Comparison of ENCODE assay signal across 8 cellular contexts in genomic region chr1:86913896-86914634, GRCh38.
DNase-seq lines count a peak whose midpoint lies in the region; ATAC-seq, FAIRE-seq and TF ChIP-seq lines count a peak whose summit lies in the region.

Gene SELENOF (minus strand): TSS chr1:86914126. CDS start chr1:86914111, 15 bp downstream.

- peak within 1 kb of the TSS; percentile 97 for H2AFZ ChIP-seq in MM.1S (ENCODE audit: low read length)

- H4K20me1 ChIP-seq in MM.1S (ENCODE audit: insufficient read depth, low read length), result no peaks in the 10 kb centered on the region

- no peaks in the 10 kb centered on the region for H3K9me3 ChIP-seq in MM.1S (replicated peaks; ENCODE audit: insufficient read depth, low read length)

- FAIRE-seq in G401.6 (lab: Jason Lieb, UNC), result peak; percentile 99

- DNase-seq in HCEC 1CT, result peak; percentile 100
- peak; percentile 100 for DNase-seq in MM.1S
- DNase-seq in SHP77 treated with DMSO at 0.1 percent for 48 hours (lab: John Stamatoyannopoulos, UW), result peak; percentile 99
- DNase-seq in activated effector memory CD4-positive, alpha-beta T cell treated with anti-CD3 and anti-CD28 coated beads, Interleukin-2, amount 50 U/mL, for 16 hours, result peak; percentile 99
- DNase-seq in fibroblast of the conjunctiva (ENCODE audit: low read depth), result peak; percentile 100
- peak; percentile 99 for DNase-seq in nephron progenitor cell
- DNase-seq in stimulated activated naive CD8-positive, alpha-beta T cell treated with anti-CD3 and anti-CD28 coated beads, Interleukin-15, amount 100 ng/mL, for 72 hours, result peak; percentile 98 to 99

- peaks cover 2% of the 10 kb centered on the region for H3K9me3 Mint-ChIP-seq in nephron progenitor cell
- no peaks in the 10 kb centered on the region for H3K9me3 Mint-ChIP-seq in stimulated activated naive CD8-positive, alpha-beta T cell treated with anti-CD3 and anti-CD28 coated beads, Interleukin-15, amount 100 ng/mL, for 72 hours

- peaks cover 17% of the 10 kb centered on the region for H3K4me1 ChIP-seq in MM.1S (ENCODE audit: low read length)

- peaks cover 4% of the 10 kb centered on the region; the same call in 1 of the 2 replicates for H3K36me3 ChIP-seq in MM.1S (replicated peaks; ENCODE audit: insufficient read depth, low read length)

- H3K4me1 Mint-ChIP-seq in nephron progenitor cell, result peaks cover 27% of the 10 kb centered on the region
- H3K4me1 Mint-ChIP-seq in stimulated activated naive CD8-positive, alpha-beta T cell treated with anti-CD3 and anti-CD28 coated beads, Interleukin-15, amount 100 ng/mL, for 72 hours, result peaks cover 53% of the 10 kb centered on the region

- H3K27ac ChIP-seq in MM.1S (ENCODE audit: low read length), result peak within 1 kb of the TSS; percentile 79

- H3K4me2 ChIP-seq in MM.1S (ENCODE audit: low read depth, low read length), result peak within 1 kb of the TSS; percentile 87

- no peak within 1 kb of the TSS for H3K27ac Mint-ChIP-seq in nephron progenitor cell
- H3K27ac Mint-ChIP-seq in stimulated activated naive CD8-positive, alpha-beta T cell treated with anti-CD3 and anti-CD28 coated beads, Interleukin-15, amount 100 ng/mL, for 72 hours, result no peak within 1 kb of the TSS

- TF ChIP-seq CTCF in MM.1S (IDR thresholded peaks at IDR 0.05; ENCODE audit: low read length), result no peak
- TF ChIP-seq CTCF in nephron progenitor cell (IDR thresholded peaks at IDR 0.05), result no peak

- H3K36me3 Mint-ChIP-seq in nephron progenitor cell (ENCODE audit: low read depth), result peaks cover 11% of the 10 kb centered on the region

- no peaks in the 10 kb centered on the region for H3K27me3 Mint-ChIP-seq in nephron progenitor cell (ENCODE audit: low read depth, poor library complexity)
- no peaks in the 10 kb centered on the region for H3K27me3 Mint-ChIP-seq in stimulated activated naive CD8-positive, alpha-beta T cell treated with anti-CD3 and anti-CD28 coated beads, Interleukin-15, amount 100 ng/mL, for 72 hours

- H3F3A ChIP-seq in MM.1S (ENCODE audit: insufficient read depth, low read length), result peaks cover 11% of the 10 kb centered on the region

- no peak within 1 kb of the TSS for H3K4me3 Mint-ChIP-seq in nephron progenitor cell
- no peak within 1 kb of the TSS for H3K4me3 Mint-ChIP-seq in stimulated activated naive CD8-positive, alpha-beta T cell treated with anti-CD3 and anti-CD28 coated beads, Interleukin-15, amount 100 ng/mL, for 72 hours

- no peaks in the 10 kb centered on the region for H3K27me3 ChIP-seq in MM.1S (replicated peaks; ENCODE audit: insufficient read depth, low read length)

- peak within 1 kb of the TSS; percentile 95 for H3K4me3 ChIP-seq in MM.1S (ENCODE audit: low read length)

- peak within 1 kb of the TSS; percentile 95 for H3K9ac ChIP-seq in MM.1S (ENCODE audit: low read length)

- peak; percentile 93 for ATAC-seq in stimulated activated naive CD8-positive, alpha-beta T cell treated with anti-CD3 and anti-CD28 coated beads, Interleukin-15, amount 100 ng/mL, for 72 hours

- no peaks in the 10 kb centered on the region for H3K9me2 ChIP-seq in MM.1S (replicated peaks; ENCODE audit: insufficient read depth, low read length)

- peaks cover 91% of the 10 kb centered on the region for H3K79me2 ChIP-seq in MM.1S (ENCODE audit: low read length)

Comparison
In these comparisons a context has a peak if more than half of its experiments do, and no peak if none do; other contexts are left out.
1. Peak in every context shown above with its lines: DNase-seq, ATAC-seq, H3K4me3 ChIP-seq and H3K27ac ChIP-seq.